In genomic region chr2:101658387-101658786, GRCh38 we compare ENCODE assay signal across 22 cellular contexts. TPM values are rescaled to one million over a fixed set of nuclear protein-coding genes. Genes with fewer than 3 reads are reported as not detected.
DNase-seq lines count a peak whose midpoint lies in the region; ATAC-seq and TF ChIP-seq lines count a peak whose summit lies in the region.
"Had no signal": no experiment of that assay in that cellular context is flagged by ENCODE, and none has a peak within 500 bp of the region (broad histone marks: within the 10 kb centered on the region; RNA-seq: fewer than 3 reads in every experiment).

No MANE protein-coding gene starts in this region.

- H3K4me3 ChIP-seq in left ventricle myocardium inferior (no peak overlapping the region), HEK293 (ENCODE audit: low read depth, low read length) (no peak overlapping the region), brain microvascular endothelial cell (ENCODE audit: low read depth, low read length) (no peak overlapping the region)
- H3K4me3 ChIP-seq: GM12878, GM23248, Peyer's patch, SJCRH30 had no signal

- H3K4me3 Mint-ChIP-seq in memory B cell: no peak overlapping the region
- H3K4me3 Mint-ChIP-seq: H9 had no signal

- H3K27ac ChIP-seq in left ventricle myocardium inferior (replicated peaks) (peak overlapping the region; percentile 25), HEK293 (ENCODE audit: extremely low read depth, low read depth, low read length) (no peak overlapping the region), brain microvascular endothelial cell (no peak overlapping the region)
- H3K27ac ChIP-seq: GM23248, Peyer's patch, SJCRH30 had no signal

- POLR2A ChIA-PET in HEK293 (lab: Yijun Ruan, JAX): no interaction called here

- H3K27me3 ChIP-seq in left ventricle myocardium inferior (ENCODE audit: low read depth) (no peaks in the 10 kb centered on the region), brain microvascular endothelial cell (replicated peaks) (no peaks in the 10 kb centered on the region)
- H3K27me3 ChIP-seq: Peyer's patch, SJCRH30 had no signal

- peaks cover 1% of the 10 kb centered on the region for H3K9me3 Mint-ChIP-seq in memory B cell
- H3K9me3 Mint-ChIP-seq: H9 had no signal

- no peaks in the 10 kb centered on the region for H3K27me3 Mint-ChIP-seq in memory B cell
- H3K27me3 Mint-ChIP-seq: CD4-positive, alpha-beta memory T cell had no signal

- H3K4me1 ChIP-seq in left ventricle myocardium inferior (peaks cover 32% of the 10 kb centered on the region), HEK293 (ENCODE audit: control insufficient read depth, insufficient read depth, low read length) (peaks cover 2% of the 10 kb centered on the region; the same call in 1 of the 2 replicates)
- H3K4me1 ChIP-seq: Peyer's patch, SJCRH30 had no signal

- in situ Hi-C loops in brain microvascular endothelial cell (cut with HindIII; ENCODE audit: low pct_ligation_motif_present, low sequenced_read_pairs): no loop called here

- peak overlapping the region; percentile 13 for H3K27ac Mint-ChIP-seq in memory B cell
- H3K27ac Mint-ChIP-seq: H9 had no signal

- intact Hi-C loops in left ventricle myocardium inferior (cut with micrococcal nuclease) (no loop called here), cardiac septum (cut with DNase I) (no loop called here)

- no peaks in the 10 kb centered on the region for H3K36me3 Mint-ChIP-seq in memory B cell
- H3K36me3 Mint-ChIP-seq: CD4-positive, alpha-beta memory T cell had no signal

- CTCF ChIA-PET in HEK293 (lab: Yijun Ruan, JAX): interaction anchor here (0.7 to 0.9 kb wide), 2 partner anchors 119 to 463 kb away, joined by 3 to 5 read pairs; no protein-coding TSS in a partner anchor

- H3K36me3 ChIP-seq in left ventricle myocardium inferior (no peaks in the 10 kb centered on the region), HEK293 (ENCODE audit: control insufficient read depth in 2 of 2, insufficient read depth in 1 of 2, low read length in 2 of 2) (no peaks in the 10 kb centered on the region), brain microvascular endothelial cell (replicated peaks) (no peaks in the 10 kb centered on the region)
- H3K36me3 ChIP-seq: Peyer's patch, SJCRH30 had no signal

- H3K9me3 ChIP-seq in left ventricle myocardium inferior (replicated peaks) (no peaks in the 10 kb centered on the region), HEK293 (ENCODE audit: control insufficient read depth, insufficient read depth, low read depth, low read length) (no peaks in the 10 kb centered on the region)
- H3K9me3 ChIP-seq: Peyer's patch, SJCRH30 had no signal

- TF ChIP-seq CTCF in left ventricle myocardium inferior (IDR thresholded peaks at IDR 0.05; ENCODE audit: borderline replicate concordance) (no peak), HEK293 (tag by site-specific recombination; IDR thresholded peaks at IDR 0.05) (no peak), brain microvascular endothelial cell (IDR thresholded peaks at IDR 0.05; ENCODE audit: low read depth, low read length, missing control alignments) (no peak)

- DNase-seq in left ventricle myocardium inferior (no peak), cardiac septum (ENCODE audit: low spot score) (no peak), brain microvascular endothelial cell (peak; percentile 37), memory B cell (ENCODE audit: low spot score in 2 of 2) (no peak), NCI-H2227 treated with DMSO at 0.1 percent for 48 hours (lab: John Stamatoyannopoulos, UW) (no peak), NCI-H1694 treated with DMSO at 0.1 percent for 48 hours (lab: John Stamatoyannopoulos, UW) (no peak)
- DNase-seq: CD4-positive, alpha-beta memory T cell; DMS79; GM23248; KBM-7; MM.1S; NCI-H1048; NCI-H1436 treated with DMSO at 0.1 percent for 48 hours; NCI-H2029; NCI-H345; NCI-H774; NK-92 treated with Interleukin-12 subunit alpha and Interleukin-12 subunit beta, amount 100 ng/mL, for 24 hours; Peyer's patch had no signal

- ATAC-seq in memory B cell (ENCODE audit: low read depth): no peak
- ATAC-seq: GM12878 had no signal

- no peaks in the 10 kb centered on the region for H3K4me1 Mint-ChIP-seq in memory B cell

TF ChIP-seq in HEK293, 187 proteins besides CTCF, POLR2A, EP300 and RAD21:
- no peak for TF ChIP-seq ZNF645 (tag by site-specific recombination; IDR thresholded peaks at IDR 0.05)
- no peak for TF ChIP-seq FEZF1 (tag by site-specific recombination; IDR thresholded peaks at IDR 0.05)
- TF ChIP-seq ZFP37 (tag by site-specific recombination; IDR thresholded peaks at IDR 0.05): no peak
- no peak for TF ChIP-seq ATF2 (tag by site-specific recombination; IDR thresholded peaks at IDR 0.05; ENCODE audit: low read depth)
- TF ChIP-seq PRDM6 (tag by site-specific recombination; IDR thresholded peaks at IDR 0.05): peak; percentile 48; the same call in 1 of the 2 replicates
- TF ChIP-seq ZNF341 (tag by site-specific recombination; IDR thresholded peaks at IDR 0.05; ENCODE audit: low read depth): no peak
- TF ChIP-seq ZNF274 (IDR thresholded peaks at IDR 0.05; ENCODE audit: low read length): no peak
- TF ChIP-seq ZNF274 (tag by site-specific recombination; IDR thresholded peaks at IDR 0.05; ENCODE audit: borderline replicate concordance): no peak
- TF ChIP-seq GLIS1 (tag by site-specific recombination; IDR thresholded peaks at IDR 0.05): peak; percentile 55
- no peak for TF ChIP-seq ZNF843 (tag by site-specific recombination; IDR thresholded peaks at IDR 0.05)
- no peak for TF ChIP-seq PRDM10 (tag by site-specific recombination; IDR thresholded peaks at IDR 0.05)

RNA-seq across cellular contexts. Expression of gene MAP4K4, which starts 39.1 kb away (rescaled TPM):
- total RNA-seq in left ventricle myocardium inferior (102 TPM), cardiac septum (135 TPM)
